Comparison of ENCODE assay signal across 1 cellular context in genomic region chr1:157399343-157399983, GRCh38.
TF ChIP-seq lines count a peak whose summit lies in the region.

No MANE protein-coding gene starts in this region.

TF ChIP-seq in GM12878, 131 proteins besides CTCF, POLR2A, EP300 and RAD21 (continued from another document and continues in another):
- TF ChIP-seq ZBTB4 (CRISPR knock-in tag; IDR thresholded peaks at IDR 0.05), result no peak
- TF ChIP-seq NFIC (IDR thresholded peaks at IDR 0.05; ENCODE audit: low read depth, low read length), result no peak
- no peak for TF ChIP-seq EED (IDR thresholded peaks at IDR 0.05; ENCODE audit: low read depth)
- TF ChIP-seq TCF12 (IDR thresholded peaks at IDR 0.05; ENCODE audit: low read depth, low read length), result no peak
- no peak for TF ChIP-seq SUZ12 (IDR thresholded peaks at IDR 0.05; ENCODE audit: unreplicated experiment)
- TF ChIP-seq SRF (IDR thresholded peaks at IDR 0.05; ENCODE audit: low read depth in 2 of 2, low read length in 2 of 2), result no peak
- no peak for TF ChIP-seq BCLAF1 (IDR thresholded peaks at IDR 0.05)
- no peak for TF ChIP-seq SREBF2 (IDR thresholded peaks at IDR 0.05; ENCODE audit: low read length)
- no peak for TF ChIP-seq TAF1 (IDR thresholded peaks at IDR 0.05; ENCODE audit: borderline replicate concordance, low read depth, low read length)
- TF ChIP-seq ZBTB40 (IDR thresholded peaks at IDR 0.05; ENCODE audit: borderline replicate concordance), result no peak
- no peak for TF ChIP-seq CBX5 (IDR thresholded peaks at IDR 0.05; ENCODE audit: low read depth)
- no peak for TF ChIP-seq PAX5 (IDR thresholded peaks at IDR 0.05; ENCODE audit: borderline replicate concordance, low read depth, low read length)
- TF ChIP-seq TARDBP (IDR thresholded peaks at IDR 0.05; ENCODE audit: borderline replicate concordance), result no peak
- no peak for TF ChIP-seq E4F1 (IDR thresholded peaks at IDR 0.05; ENCODE audit: borderline replicate concordance, partially characterized antibody)
- TF ChIP-seq MEF2B (IDR thresholded peaks at IDR 0.05; ENCODE audit: partially characterized antibody, poor library complexity, severe bottlenecking), result peak; percentile 23
- peak; percentile 70 for TF ChIP-seq IKZF1 (conservative IDR thresholded peaks at IDR 0.05)
- TF ChIP-seq HCFC1 (IDR thresholded peaks at IDR 0.05; ENCODE audit: low read length), result no peak
- TF ChIP-seq SMAD5 (IDR thresholded peaks at IDR 0.05; ENCODE audit: low read depth), result no peak
- TF ChIP-seq MTA2 (IDR thresholded peaks at IDR 0.05; ENCODE audit: low read depth), result peak; percentile 95
- TF ChIP-seq NR2C2 (IDR thresholded peaks at IDR 0.05; ENCODE audit: borderline replicate concordance, control insufficient read depth, insufficient read length, low read depth), result no peak
- TF ChIP-seq GABPA (IDR thresholded peaks at IDR 0.05; ENCODE audit: low read depth), result no peak
- no peak for TF ChIP-seq FOXM1 (IDR thresholded peaks at IDR 0.05; ENCODE audit: low read depth, low read length)
- no peak for TF ChIP-seq NR2C1 (IDR thresholded peaks at IDR 0.05)
- no peak for TF ChIP-seq MEF2A (IDR thresholded peaks at IDR 0.05; ENCODE audit: insufficient read depth, low read depth, low read length)
- no peak for TF ChIP-seq MTA3 (IDR thresholded peaks at IDR 0.05; ENCODE audit: borderline replicate concordance, low read length)
- no peak for TF ChIP-seq POU2F2 (IDR thresholded peaks at IDR 0.05; ENCODE audit: borderline replicate concordance, low read depth, low read length)
- TF ChIP-seq MYB (IDR thresholded peaks at IDR 0.05; ENCODE audit: borderline replicate concordance, low read depth, low read length), result no peak
- TF ChIP-seq ZBED1 (IDR thresholded peaks at IDR 0.05; ENCODE audit: borderline replicate concordance), result no peak
- no peak for TF ChIP-seq CBFB (IDR thresholded peaks at IDR 0.05; ENCODE audit: low read depth)
- TF ChIP-seq ATF7 (IDR thresholded peaks at IDR 0.05; ENCODE audit: low read depth), result peak; percentile 47
- TF ChIP-seq ZSCAN29 (IDR thresholded peaks at IDR 0.05), result no peak
- no peak for TF ChIP-seq SMC3 (IDR thresholded peaks at IDR 0.05; ENCODE audit: borderline replicate concordance, low read length)
- peak in 1 of 2 experiments; percentile 18; a peak in 1 of 4 replicates for TF ChIP-seq BHLHE40 (IDR thresholded peaks at IDR 0.05; ENCODE audit: borderline replicate concordance in 1 of 2, low read depth in 2 of 2, low read length in 1 of 2)
- no peak for TF ChIP-seq E2F8 (IDR thresholded peaks at IDR 0.05; ENCODE audit: low read depth, partially characterized antibody)
- TF ChIP-seq BCL11A (IDR thresholded peaks at IDR 0.05; ENCODE audit: low read depth, low read length), result peak; percentile 39; the same call in 1 of the 2 replicates
- no peak for TF ChIP-seq ZBTB33 (IDR thresholded peaks at IDR 0.05)
- TF ChIP-seq SPI1 (IDR thresholded peaks at IDR 0.05; ENCODE audit: borderline replicate concordance, insufficient read depth, low read depth, low read length), result no peak
- no peak for TF ChIP-seq PAX8 (IDR thresholded peaks at IDR 0.05)
- peak; percentile 80 for TF ChIP-seq DPF2 (IDR thresholded peaks at IDR 0.05)
- no peak for TF ChIP-seq ZNF384 (IDR thresholded peaks at IDR 0.05; ENCODE audit: borderline replicate concordance, low read depth, low read length)
- TF ChIP-seq JUNB (IDR thresholded peaks at IDR 0.05), result no peak
- peak; percentile 93 for TF ChIP-seq NR2F1 (conservative IDR thresholded peaks at IDR 0.05)
